Comparison of ENCODE assay signal across 1 cellular context in the genomic region with DNA sequence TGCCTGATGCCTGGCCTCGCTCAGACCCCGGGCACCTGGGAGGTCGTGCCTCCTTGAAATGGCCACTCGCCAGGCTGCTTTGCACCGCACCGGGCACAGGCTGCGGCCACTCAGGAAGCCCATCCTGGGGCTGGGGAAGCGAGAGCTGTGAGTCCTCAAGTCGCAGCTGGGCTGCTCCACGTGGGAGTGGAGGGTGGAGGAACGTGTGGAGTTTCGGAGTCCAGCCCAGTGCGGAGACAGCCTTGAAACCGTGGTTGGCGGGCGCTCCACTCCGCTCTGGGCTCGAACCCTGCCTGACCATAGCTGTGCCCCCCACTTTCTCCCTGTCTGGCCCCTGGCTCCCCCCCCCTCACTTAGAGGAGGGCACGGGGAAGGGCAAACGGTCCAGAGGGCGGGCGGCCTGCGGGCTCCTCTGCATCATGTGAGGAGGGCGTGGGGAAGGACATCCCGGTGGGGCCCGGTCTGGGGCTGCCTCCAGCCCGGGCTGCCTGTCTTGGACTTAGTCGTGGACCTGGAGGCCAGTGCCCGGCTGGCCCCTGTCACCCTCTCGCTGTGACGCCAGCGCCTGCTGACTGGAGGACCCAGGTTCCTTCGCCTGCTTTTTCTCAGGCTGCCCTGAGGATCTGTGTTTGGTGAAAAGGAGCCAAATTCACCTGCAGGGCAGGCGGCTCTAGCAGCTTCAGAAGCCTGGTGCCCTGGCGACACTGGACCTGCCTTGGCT.
TF ChIP-seq lines count a peak whose summit lies in the region.

No MANE protein-coding gene starts in this region.

TF ChIP-seq in GM12878, 131 proteins besides CTCF, POLR2A, EP300 and RAD21:
- TF ChIP-seq, protein P1, sequence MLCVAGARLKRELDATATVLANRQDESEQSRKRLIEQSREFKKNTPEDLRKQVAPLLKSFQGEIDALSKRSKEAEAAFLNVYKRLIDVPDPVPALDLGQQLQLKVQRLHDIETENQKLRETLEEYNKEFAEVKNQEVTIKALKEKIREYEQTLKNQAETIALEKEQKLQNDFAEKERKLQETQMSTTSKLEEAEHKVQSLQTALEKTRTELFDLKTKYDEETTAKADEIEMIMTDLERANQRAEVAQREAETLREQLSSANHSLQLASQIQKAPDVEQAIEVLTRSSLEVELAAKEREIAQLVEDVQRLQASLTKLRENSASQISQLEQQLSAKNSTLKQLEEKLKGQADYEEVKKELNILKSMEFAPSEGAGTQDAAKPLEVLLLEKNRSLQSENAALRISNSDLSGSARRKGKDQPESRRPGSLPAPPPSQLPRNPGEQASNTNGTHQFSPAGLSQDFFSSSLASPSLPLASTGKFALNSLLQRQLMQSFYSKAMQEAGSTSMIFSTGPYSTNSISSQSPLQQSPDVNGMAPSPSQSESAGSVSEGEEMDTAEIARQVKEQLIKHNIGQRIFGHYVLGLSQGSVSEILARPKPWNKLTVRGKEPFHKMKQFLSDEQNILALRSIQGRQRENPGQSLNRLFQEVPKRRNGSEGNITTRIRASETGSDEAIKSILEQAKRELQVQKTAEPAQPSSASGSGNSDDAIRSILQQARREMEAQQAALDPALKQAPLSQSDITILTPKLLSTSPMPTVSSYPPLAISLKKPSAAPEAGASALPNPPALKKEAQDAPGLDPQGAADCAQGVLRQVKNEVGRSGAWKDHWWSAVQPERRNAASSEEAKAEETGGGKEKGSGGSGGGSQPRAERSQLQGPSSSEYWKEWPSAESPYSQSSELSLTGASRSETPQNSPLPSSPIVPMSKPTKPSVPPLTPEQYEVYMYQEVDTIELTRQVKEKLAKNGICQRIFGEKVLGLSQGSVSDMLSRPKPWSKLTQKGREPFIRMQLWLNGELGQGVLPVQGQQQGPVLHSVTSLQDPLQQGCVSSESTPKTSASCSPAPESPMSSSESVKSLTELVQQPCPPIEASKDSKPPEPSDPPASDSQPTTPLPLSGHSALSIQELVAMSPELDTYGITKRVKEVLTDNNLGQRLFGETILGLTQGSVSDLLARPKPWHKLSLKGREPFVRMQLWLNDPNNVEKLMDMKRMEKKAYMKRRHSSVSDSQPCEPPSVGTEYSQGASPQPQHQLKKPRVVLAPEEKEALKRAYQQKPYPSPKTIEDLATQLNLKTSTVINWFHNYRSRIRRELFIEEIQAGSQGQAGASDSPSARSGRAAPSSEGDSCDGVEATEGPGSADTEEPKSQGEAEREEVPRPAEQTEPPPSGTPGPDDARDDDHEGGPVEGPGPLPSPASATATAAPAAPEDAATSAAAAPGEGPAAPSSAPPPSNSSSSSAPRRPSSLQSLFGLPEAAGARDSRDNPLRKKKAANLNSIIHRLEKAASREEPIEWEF (IDR thresholded peaks at IDR 0.05; ENCODE audit: insufficient replicate concordance, low read depth, low read length), result no peak
- TF ChIP-seq SIN3A (IDR thresholded peaks at IDR 0.05; ENCODE audit: low read depth, low read length), result no peak
- TF ChIP-seq, protein P2, sequence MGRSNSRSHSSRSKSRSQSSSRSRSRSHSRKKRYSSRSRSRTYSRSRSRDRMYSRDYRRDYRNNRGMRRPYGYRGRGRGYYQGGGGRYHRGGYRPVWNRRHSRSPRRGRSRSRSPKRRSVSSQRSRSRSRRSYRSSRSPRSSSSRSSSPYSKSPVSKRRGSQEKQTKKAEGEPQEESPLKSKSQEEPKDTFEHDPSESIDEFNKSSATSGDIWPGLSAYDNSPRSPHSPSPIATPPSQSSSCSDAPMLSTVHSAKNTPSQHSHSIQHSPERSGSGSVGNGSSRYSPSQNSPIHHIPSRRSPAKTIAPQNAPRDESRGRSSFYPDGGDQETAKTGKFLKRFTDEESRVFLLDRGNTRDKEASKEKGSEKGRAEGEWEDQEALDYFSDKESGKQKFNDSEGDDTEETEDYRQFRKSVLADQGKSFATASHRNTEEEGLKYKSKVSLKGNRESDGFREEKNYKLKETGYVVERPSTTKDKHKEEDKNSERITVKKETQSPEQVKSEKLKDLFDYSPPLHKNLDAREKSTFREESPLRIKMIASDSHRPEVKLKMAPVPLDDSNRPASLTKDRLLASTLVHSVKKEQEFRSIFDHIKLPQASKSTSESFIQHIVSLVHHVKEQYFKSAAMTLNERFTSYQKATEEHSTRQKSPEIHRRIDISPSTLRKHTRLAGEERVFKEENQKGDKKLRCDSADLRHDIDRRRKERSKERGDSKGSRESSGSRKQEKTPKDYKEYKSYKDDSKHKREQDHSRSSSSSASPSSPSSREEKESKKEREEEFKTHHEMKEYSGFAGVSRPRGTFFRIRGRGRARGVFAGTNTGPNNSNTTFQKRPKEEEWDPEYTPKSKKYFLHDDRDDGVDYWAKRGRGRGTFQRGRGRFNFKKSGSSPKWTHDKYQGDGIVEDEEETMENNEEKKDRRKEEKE (IDR thresholded peaks at IDR 0.05), result no peak
